ENCODE assay signal across 30 cellular contexts in the genomic region with DNA sequence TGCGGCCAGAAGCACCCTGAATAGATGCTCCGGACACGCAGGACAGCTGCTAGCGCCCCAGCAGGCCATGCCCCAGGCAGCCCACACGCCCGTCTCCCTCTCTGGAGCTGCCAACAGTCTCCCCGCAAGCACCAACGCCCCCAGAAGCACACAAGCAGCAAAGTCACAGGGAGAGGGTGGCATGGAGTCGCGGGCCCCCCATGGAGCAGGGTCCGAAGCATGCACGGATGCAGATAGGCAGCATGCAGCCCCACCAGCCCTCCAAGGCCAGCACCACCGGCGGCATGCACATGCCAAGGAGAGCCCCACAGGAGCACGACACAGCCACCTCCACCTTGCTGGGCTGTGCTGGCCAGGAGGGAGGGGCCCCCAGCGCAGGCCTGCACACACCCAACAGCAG. TPM values are rescaled to one million over a fixed set of nuclear protein-coding genes. Genes with fewer than 3 reads are reported as not detected.
"Had no signal": no experiment of that assay in that cellular context is flagged by ENCODE, and none has a peak within 500 bp of the region (broad histone marks: within the 10 kb centered on the region; RNA-seq: fewer than 3 reads in every experiment).

No MANE protein-coding gene starts in this region.

- ATAC-seq: natural killer cell; right cardiac atrium; stimulated activated effector memory CD8-positive, alpha-beta T cell treated with anti-CD3 and anti-CD28 coated beads, Interleukin-12 subunit alpha, Interleukin-12 subunit beta, amount 100 ng/mL, for 72 hours had no signal

- DNase-seq: islet precursor cell; left ventricle myocardium inferior; mesendoderm; naive B cell; natural killer cell; nephron progenitor cell; ovary; posterior cingulate gyrus; retina; right cardiac atrium; sigmoid colon; small intestine; spleen; stimulated activated CD4-positive, alpha-beta T cell treated with anti-CD3 and anti-CD28 coated beads, Interleukin-4, amount 100 ng/mL, for 24 hours; stimulated activated naive CD4-positive, alpha-beta T cell; uterus had no signal

- H3K4me1 ChIP-seq: left ventricle myocardium inferior, prostate gland, sigmoid colon, spleen, suprapubic skin, tibial nerve, uterus had no signal

- H3K79me2 ChIP-seq: hepatocyte had no signal

- H3K4me3 ChIP-seq: hepatocyte, left ventricle myocardium inferior, lung, neural progenitor cell, ovary, prostate gland, sigmoid colon, spleen, suprapubic skin, thoracic aorta, tibial nerve, uterus had no signal

- H2AFZ ChIP-seq: hepatocyte, neural progenitor cell had no signal

- H3K9ac ChIP-seq: neural progenitor cell had no signal

- FAIRE-seq: small intestine had no signal

- H3K27ac ChIP-seq: hepatocyte, left ventricle myocardium inferior, neural progenitor cell, ovary, prostate gland, sigmoid colon, spleen, suprapubic skin, thoracic aorta, tibial nerve, uterus had no signal

- H3K36me3 ChIP-seq: left ventricle myocardium inferior, neural progenitor cell, ovary, prostate gland, sigmoid colon, spleen, suprapubic skin, thoracic aorta, tibial nerve, uterus had no signal

- H3K4me2 ChIP-seq: hepatocyte, neural progenitor cell had no signal

- H3K9me3 ChIP-seq: left ventricle myocardium inferior, ovary, prostate gland, sigmoid colon, spleen, suprapubic skin, thoracic aorta, tibial nerve, uterus had no signal

- H3K27me3 ChIP-seq: hepatocyte, neural progenitor cell, ovary, uterus had no signal

RNA-seq across cellular contexts. Expression of a gene that starts 53.8 kb away (rescaled TPM):
- total RNA-seq: lower leg skin, natural killer cell, omental fat pad, ovary, subcutaneous adipose tissue, thoracic aorta, tibial nerve, ureter had no signal
- polyA plus RNA-seq: ovary had no signal

RNA-seq across cellular contexts. Expression of a gene that starts 57.5 kb away (rescaled TPM):
- total RNA-seq: hepatocyte, kidney epithelial cell, mononuclear cell, natural killer cell, omental fat pad, subcutaneous adipose tissue, suprapubic skin, thoracic aorta, ureter had no signal
